Comparison of ENCODE assay signal across 1 cellular context in genomic region chr16:22206013-22206846, GRCh38.
A peak's percentile ranks its signal among the peaks of the same experiment; 100 is the strongest.
TF ChIP-seq lines count a peak whose summit lies in the region.

Gene EEF2K (plus strand): TSS chr16:22206278. CDS start chr16:22225730, 19,452 bp downstream.

TF ChIP-seq in HepG2, 621 proteins besides CTCF, POLR2A, EP300 and RAD21 (continued from another document and continues in another):
- peak; percentile 97; the same call in 1 of the 2 replicates for TF ChIP-seq ZNF790 (CRISPR knock-in tag; IDR thresholded peaks at IDR 0.05; ENCODE audit: borderline replicate concordance)
- peak; percentile 81 for TF ChIP-seq ZNF333 (CRISPR knock-in tag; IDR thresholded peaks at IDR 0.05; ENCODE audit: borderline replicate concordance)
- peak; percentile 89 for TF ChIP-seq HOXA5 (CRISPR knock-in tag; IDR thresholded peaks at IDR 0.05)
- TF ChIP-seq ZNF367 (CRISPR knock-in tag; IDR thresholded peaks at IDR 0.05; ENCODE audit: borderline replicate concordance): peak; percentile 81; the same call in 1 of the 2 replicates
- TF ChIP-seq ZNF44 (CRISPR knock-in tag; IDR thresholded peaks at IDR 0.05): no peak; the same call in 1 of the 2 replicates
- peak; percentile 98 for TF ChIP-seq YEATS4 (CRISPR knock-in tag; IDR thresholded peaks at IDR 0.05; ENCODE audit: borderline replicate concordance)
- TF ChIP-seq ETS1 (CRISPR knock-in tag; IDR thresholded peaks at IDR 0.05): peak; percentile 45
- peak; percentile 96 for TF ChIP-seq IKZF4 (CRISPR knock-in tag; IDR thresholded peaks at IDR 0.05; ENCODE audit: borderline replicate concordance, low read depth, not compliant biosample characterization)
- peak; percentile 69 for TF ChIP-seq HDAC1 (CRISPR knock-in tag; IDR thresholded peaks at IDR 0.05)
- TF ChIP-seq TOPORS (CRISPR knock-in tag; IDR thresholded peaks at IDR 0.05): peak; percentile 97
- TF ChIP-seq FOXO4 (CRISPR knock-in tag; conservative IDR thresholded peaks at IDR 0.05): peak; percentile 66; the same call in 1 of the 2 replicates
- TF ChIP-seq ZNF83 (CRISPR knock-in tag; IDR thresholded peaks at IDR 0.05; ENCODE audit: borderline replicate concordance): peak; percentile 90
- peak; percentile 95 for TF ChIP-seq ZMYM2 (CRISPR knock-in tag; IDR thresholded peaks at IDR 0.05)
- TF ChIP-seq ZNF24 (IDR thresholded peaks at IDR 0.05): peak; percentile 78; the same call in 1 of the 2 replicates
- TF ChIP-seq ATF7-NPFF (CRISPR knock-in tag; IDR thresholded peaks at IDR 0.05; ENCODE audit: low read depth): peak; percentile 94
- TF ChIP-seq PAWR (CRISPR knock-in tag; IDR thresholded peaks at IDR 0.05; ENCODE audit: borderline replicate concordance): no peak
- peak; percentile 99 for TF ChIP-seq IRF9 (CRISPR knock-in tag; IDR thresholded peaks at IDR 0.05; ENCODE audit: borderline replicate concordance)
- TF ChIP-seq REST (IDR thresholded peaks at IDR 0.05; ENCODE audit: borderline replicate concordance in 1 of 2, low read depth in 1 of 2, low read length in 2 of 2): peak in 1 of 2 experiments; percentile 37; a peak in 1 of 4 replicates
- peak; percentile 87 for TF ChIP-seq MIER2 (CRISPR knock-in tag; IDR thresholded peaks at IDR 0.05)
- TF ChIP-seq TARDBP (CRISPR knock-in tag; IDR thresholded peaks at IDR 0.05): peak; percentile 98
- TF ChIP-seq TGIF2 (CRISPR knock-in tag; IDR thresholded peaks at IDR 0.05): peak; percentile 96
- peak; percentile 100 for TF ChIP-seq MYPOP (CRISPR knock-in tag; IDR thresholded peaks at IDR 0.05)
- TF ChIP-seq ZNF33B (CRISPR knock-in tag; IDR thresholded peaks at IDR 0.05): peak; percentile 55
- peak; percentile 86 for TF ChIP-seq JARID2 (CRISPR knock-in tag; IDR thresholded peaks at IDR 0.05; ENCODE audit: insufficient replicate concordance)
- TF ChIP-seq ZNF562 (CRISPR knock-in tag; IDR thresholded peaks at IDR 0.05; ENCODE audit: borderline replicate concordance): no peak
- peak; percentile 93 for TF ChIP-seq ZNF770 (CRISPR knock-in tag; IDR thresholded peaks at IDR 0.05)
- TF ChIP-seq MYNN (CRISPR knock-in tag; IDR thresholded peaks at IDR 0.05; ENCODE audit: low read depth): peak; percentile 80; the same call in 1 of the 2 replicates
- peak; percentile 94 for TF ChIP-seq SAP130 (CRISPR knock-in tag; IDR thresholded peaks at IDR 0.05; ENCODE audit: low read depth)
- peak; percentile 94; the same call in 1 of the 2 replicates for TF ChIP-seq ZSCAN12 (CRISPR knock-in tag; IDR thresholded peaks at IDR 0.05)
- TF ChIP-seq ZUFSP (CRISPR knock-in tag; IDR thresholded peaks at IDR 0.05; ENCODE audit: borderline replicate concordance): 0 out of 2 replicates have a peak, but pooled peaks have one; percentile 82
- peak; percentile 97 for TF ChIP-seq ISX (CRISPR knock-in tag; conservative IDR thresholded peaks at IDR 0.05)
- TF ChIP-seq E2F5 (CRISPR knock-in tag; conservative IDR thresholded peaks at IDR 0.05): 0 out of 2 replicates have a peak, but pooled peaks have one; percentile 46
- no peak; the same call in 1 of the 2 replicates for TF ChIP-seq NFATC3 (CRISPR knock-in tag; IDR thresholded peaks at IDR 0.05)
- peak; percentile 99 for TF ChIP-seq HES4 (CRISPR knock-in tag; IDR thresholded peaks at IDR 0.05; ENCODE audit: borderline replicate concordance)
- TF ChIP-seq ZBTB1 (CRISPR knock-in tag; IDR thresholded peaks at IDR 0.05; ENCODE audit: borderline replicate concordance): 0 out of 2 replicates have a peak, but pooled peaks have one; percentile 36
- TF ChIP-seq AKNA (CRISPR knock-in tag; IDR thresholded peaks at IDR 0.05; ENCODE audit: borderline replicate concordance): peak; percentile 68; the same call in 1 of the 2 replicates
- no peak for TF ChIP-seq ELK4 (CRISPR knock-in tag; IDR thresholded peaks at IDR 0.05; ENCODE audit: borderline replicate concordance)
- TF ChIP-seq SPEN (CRISPR knock-in tag; IDR thresholded peaks at IDR 0.05; ENCODE audit: low read depth): peak; percentile 97
